1 cellular context compared by ENCODE assay signal in genomic region chr6:116663308-116663707, GRCh38.
TF ChIP-seq lines count a peak whose summit lies in the region.

No MANE protein-coding gene starts in this region.

TF ChIP-seq in GM12878, 131 proteins besides CTCF, POLR2A, EP300 and RAD21:
- TF ChIP-seq BACH1 (IDR thresholded peaks at IDR 0.05; ENCODE audit: borderline replicate concordance) (no peak), ESRRA (IDR thresholded peaks at IDR 0.05; ENCODE audit: low read length) (no peak), MAX (IDR thresholded peaks at IDR 0.05; ENCODE audit: low read depth, low read length) (no peak), BCL3 (IDR thresholded peaks at IDR 0.05; ENCODE audit: borderline replicate concordance, insufficient read depth, low read depth, low read length, poor library complexity, severe bottlenecking) (no peak), SMAD5 (IDR thresholded peaks at IDR 0.05; ENCODE audit: low read depth) (no peak), USF1 (IDR thresholded peaks at IDR 0.05; ENCODE audit: borderline replicate concordance, extremely low read length, insufficient read depth, low read depth, low read length) (no peak), RB1 (IDR thresholded peaks at IDR 0.05; ENCODE audit: borderline replicate concordance) (no peak), E4F1 (IDR thresholded peaks at IDR 0.05; ENCODE audit: borderline replicate concordance, partially characterized antibody) (no peak), BCL11A (IDR thresholded peaks at IDR 0.05; ENCODE audit: low read depth, low read length) (no peak), PAX5 (IDR thresholded peaks at IDR 0.05; ENCODE audit: borderline replicate concordance, low read depth, low read length) (no peak), TBL1XR1 (IDR thresholded peaks at IDR 0.05; ENCODE audit: low read depth, low read length) (no peak)
- TF ChIP-seq, protein P1, sequence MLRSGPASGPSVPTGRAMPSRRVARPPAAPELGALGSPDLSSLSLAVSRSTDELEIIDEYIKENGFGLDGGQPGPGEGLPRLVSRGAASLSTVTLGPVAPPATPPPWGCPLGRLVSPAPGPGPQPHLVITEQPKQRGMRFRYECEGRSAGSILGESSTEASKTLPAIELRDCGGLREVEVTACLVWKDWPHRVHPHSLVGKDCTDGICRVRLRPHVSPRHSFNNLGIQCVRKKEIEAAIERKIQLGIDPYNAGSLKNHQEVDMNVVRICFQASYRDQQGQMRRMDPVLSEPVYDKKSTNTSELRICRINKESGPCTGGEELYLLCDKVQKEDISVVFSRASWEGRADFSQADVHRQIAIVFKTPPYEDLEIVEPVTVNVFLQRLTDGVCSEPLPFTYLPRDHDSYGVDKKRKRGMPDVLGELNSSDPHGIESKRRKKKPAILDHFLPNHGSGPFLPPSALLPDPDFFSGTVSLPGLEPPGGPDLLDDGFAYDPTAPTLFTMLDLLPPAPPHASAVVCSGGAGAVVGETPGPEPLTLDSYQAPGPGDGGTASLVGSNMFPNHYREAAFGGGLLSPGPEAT (IDR thresholded peaks at IDR 0.05; ENCODE audit: low read depth): no peak
- TF ChIP-seq, protein P2, sequence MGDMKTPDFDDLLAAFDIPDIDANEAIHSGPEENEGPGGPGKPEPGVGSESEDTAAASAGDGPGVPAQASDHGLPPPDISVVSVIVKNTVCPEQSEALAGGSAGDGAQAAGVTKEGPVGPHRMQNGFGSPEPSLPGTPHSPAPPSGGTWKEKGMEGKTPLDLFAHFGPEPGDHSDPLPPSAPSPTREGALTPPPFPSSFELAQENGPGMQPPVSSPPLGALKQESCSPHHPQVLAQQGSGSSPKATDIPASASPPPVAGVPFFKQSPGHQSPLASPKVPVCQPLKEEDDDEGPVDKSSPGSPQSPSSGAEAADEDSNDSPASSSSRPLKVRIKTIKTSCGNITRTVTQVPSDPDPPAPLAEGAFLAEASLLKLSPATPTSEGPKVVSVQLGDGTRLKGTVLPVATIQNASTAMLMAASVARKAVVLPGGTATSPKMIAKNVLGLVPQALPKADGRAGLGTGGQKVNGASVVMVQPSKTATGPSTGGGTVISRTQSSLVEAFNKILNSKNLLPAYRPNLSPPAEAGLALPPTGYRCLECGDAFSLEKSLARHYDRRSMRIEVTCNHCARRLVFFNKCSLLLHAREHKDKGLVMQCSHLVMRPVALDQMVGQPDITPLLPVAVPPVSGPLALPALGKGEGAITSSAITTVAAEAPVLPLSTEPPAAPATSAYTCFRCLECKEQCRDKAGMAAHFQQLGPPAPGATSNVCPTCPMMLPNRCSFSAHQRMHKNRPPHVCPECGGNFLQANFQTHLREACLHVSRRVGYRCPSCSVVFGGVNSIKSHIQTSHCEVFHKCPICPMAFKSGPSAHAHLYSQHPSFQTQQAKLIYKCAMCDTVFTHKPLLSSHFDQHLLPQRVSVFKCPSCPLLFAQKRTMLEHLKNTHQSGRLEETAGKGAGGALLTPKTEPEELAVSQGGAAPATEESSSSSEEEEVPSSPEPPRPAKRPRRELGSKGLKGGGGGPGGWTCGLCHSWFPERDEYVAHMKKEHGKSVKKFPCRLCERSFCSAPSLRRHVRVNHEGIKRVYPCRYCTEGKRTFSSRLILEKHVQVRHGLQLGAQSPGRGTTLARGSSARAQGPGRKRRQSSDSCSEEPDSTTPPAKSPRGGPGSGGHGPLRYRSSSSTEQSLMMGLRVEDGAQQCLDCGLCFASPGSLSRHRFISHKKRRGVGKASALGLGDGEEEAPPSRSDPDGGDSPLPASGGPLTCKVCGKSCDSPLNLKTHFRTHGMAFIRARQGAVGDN (IDR thresholded peaks at IDR 0.05): no peak
